1 cellular context compared by ENCODE assay signal in the genomic region with DNA sequence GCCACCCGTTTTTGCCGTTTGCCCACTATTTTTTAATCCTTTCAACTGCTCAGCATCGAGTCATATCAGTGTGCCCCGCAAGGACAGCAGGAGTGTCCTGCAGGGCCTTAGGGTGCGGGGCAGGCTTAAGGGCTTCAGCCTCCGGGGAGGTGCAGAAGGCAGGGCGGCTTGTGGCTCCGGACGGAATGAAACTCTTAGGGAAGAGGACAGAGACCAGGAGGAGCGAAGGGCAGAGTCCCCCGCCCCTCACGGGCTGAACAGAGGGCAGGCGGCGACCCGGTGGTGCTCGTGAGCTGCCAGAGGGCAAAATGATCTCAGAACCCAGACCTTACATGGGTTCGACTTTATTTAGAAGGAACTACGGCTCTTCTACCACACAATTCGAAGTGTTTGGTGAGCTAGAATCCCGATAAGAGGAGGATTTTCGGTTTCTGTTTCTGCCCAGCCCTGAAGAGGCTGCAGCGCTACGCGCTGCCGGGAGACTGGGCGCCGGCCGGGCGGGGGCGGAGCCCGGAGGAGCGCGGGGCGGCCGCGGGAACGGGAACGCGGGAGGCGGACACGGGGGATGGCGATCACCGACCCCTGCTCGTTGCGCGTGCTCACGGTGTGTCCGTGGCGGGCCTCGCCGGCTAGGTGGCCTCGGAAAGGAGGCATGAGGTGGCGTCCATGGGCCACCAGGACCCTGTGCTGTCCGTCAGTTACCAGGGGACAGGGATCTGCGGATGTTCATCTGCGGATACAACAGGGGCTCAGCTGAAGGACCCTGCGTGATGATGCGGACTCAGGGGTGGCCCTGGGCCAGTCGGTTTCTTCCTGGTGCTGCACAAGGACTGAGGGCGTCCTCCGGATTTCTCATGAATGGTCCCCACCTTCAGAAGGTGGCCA.
A peak's percentile ranks its signal among the peaks of the same experiment; 100 is the strongest.
TF ChIP-seq lines count a peak whose summit lies in the region.

No MANE protein-coding gene starts in this region.

TF ChIP-seq in HepG2, 621 proteins besides CTCF, POLR2A, EP300 and RAD21 (continued from another document and continues in another):
- no peak; the same call in none of the 2 replicates for TF ChIP-seq MED1 (CRISPR knock-in tag; IDR thresholded peaks at IDR 0.05)
- TF ChIP-seq, protein P1, sequence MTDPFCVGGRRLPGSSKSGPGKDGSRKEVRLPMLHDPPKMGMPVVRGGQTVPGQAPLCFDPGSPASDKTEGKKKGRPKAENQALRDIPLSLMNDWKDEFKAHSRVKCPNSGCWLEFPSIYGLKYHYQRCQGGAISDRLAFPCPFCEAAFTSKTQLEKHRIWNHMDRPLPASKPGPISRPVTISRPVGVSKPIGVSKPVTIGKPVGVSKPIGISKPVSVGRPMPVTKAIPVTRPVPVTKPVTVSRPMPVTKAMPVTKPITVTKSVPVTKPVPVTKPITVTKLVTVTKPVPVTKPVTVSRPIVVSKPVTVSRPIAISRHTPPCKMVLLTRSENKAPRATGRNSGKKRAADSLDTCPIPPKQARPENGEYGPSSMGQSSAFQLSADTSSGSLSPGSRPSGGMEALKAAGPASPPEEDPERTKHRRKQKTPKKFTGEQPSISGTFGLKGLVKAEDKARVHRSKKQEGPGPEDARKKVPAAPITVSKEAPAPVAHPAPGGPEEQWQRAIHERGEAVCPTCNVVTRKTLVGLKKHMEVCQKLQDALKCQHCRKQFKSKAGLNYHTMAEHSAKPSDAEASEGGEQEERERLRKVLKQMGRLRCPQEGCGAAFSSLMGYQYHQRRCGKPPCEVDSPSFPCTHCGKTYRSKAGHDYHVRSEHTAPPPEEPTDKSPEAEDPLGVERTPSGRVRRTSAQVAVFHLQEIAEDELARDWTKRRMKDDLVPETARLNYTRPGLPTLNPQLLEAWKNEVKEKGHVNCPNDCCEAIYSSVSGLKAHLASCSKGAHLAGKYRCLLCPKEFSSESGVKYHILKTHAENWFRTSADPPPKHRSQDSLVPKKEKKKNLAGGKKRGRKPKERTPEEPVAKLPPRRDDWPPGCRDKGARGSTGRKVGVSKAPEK (CRISPR knock-in tag; IDR thresholded peaks at IDR 0.05; ENCODE audit: borderline replicate concordance) = no peak; the same call in 1 of the 2 replicates
- TF ChIP-seq, protein P2, sequence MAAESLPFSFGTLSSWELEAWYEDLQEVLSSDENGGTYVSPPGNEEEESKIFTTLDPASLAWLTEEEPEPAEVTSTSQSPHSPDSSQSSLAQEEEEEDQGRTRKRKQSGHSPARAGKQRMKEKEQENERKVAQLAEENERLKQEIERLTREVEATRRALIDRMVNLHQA (CRISPR knock-in tag; IDR thresholded peaks at IDR 0.05) = no peak
- TF ChIP-seq ZNF263 (CRISPR knock-in tag; IDR thresholded peaks at IDR 0.05) = peak; percentile 81
- TF ChIP-seq CBX5 (CRISPR knock-in tag; IDR thresholded peaks at IDR 0.05; ENCODE audit: borderline replicate concordance) = 0 out of 2 replicates have a peak, but pooled peaks have one; percentile 41
- no peak for TF ChIP-seq MAF1 (CRISPR knock-in tag; IDR thresholded peaks at IDR 0.05; ENCODE audit: borderline replicate concordance)
- 0 out of 2 replicates have a peak, but pooled peaks have one; percentile 12 for TF ChIP-seq FOXP4 (CRISPR knock-in tag; IDR thresholded peaks at IDR 0.05)
- TF ChIP-seq ZNF644 (CRISPR knock-in tag; IDR thresholded peaks at IDR 0.05; ENCODE audit: low read depth) = no peak
- TF ChIP-seq ZNF615 (CRISPR knock-in tag; IDR thresholded peaks at IDR 0.05; ENCODE audit: borderline replicate concordance) = 0 out of 2 replicates have a peak, but pooled peaks have one; percentile 19
- TF ChIP-seq MATR3 (CRISPR knock-in tag; IDR thresholded peaks at IDR 0.05) = no peak
- no peak for TF ChIP-seq TCF7 (IDR thresholded peaks at IDR 0.05; ENCODE audit: low read depth)
- TF ChIP-seq CBFB (CRISPR knock-in tag; IDR thresholded peaks at IDR 0.05) = no peak
- TF ChIP-seq ATAD3A (CRISPR knock-in tag; IDR thresholded peaks at IDR 0.05) = no peak
- TF ChIP-seq ZZZ3 (CRISPR knock-in tag; IDR thresholded peaks at IDR 0.05; ENCODE audit: borderline replicate concordance) = no peak
- TF ChIP-seq KLF13 (CRISPR knock-in tag; IDR thresholded peaks at IDR 0.05) = peak; percentile 82; the same call in 1 of the 2 replicates
- TF ChIP-seq ZNF816 (CRISPR knock-in tag; IDR thresholded peaks at IDR 0.05; ENCODE audit: borderline replicate concordance) = no peak
- peak; percentile 78 for TF ChIP-seq ZGPAT (CRISPR knock-in tag; IDR thresholded peaks at IDR 0.05)
- peak; percentile 53; the same call in 1 of the 2 replicates for TF ChIP-seq MAZ (IDR thresholded peaks at IDR 0.05; ENCODE audit: borderline replicate concordance, low read depth, low read length)
- TF ChIP-seq MAZ (CRISPR knock-in tag; IDR thresholded peaks at IDR 0.05; ENCODE audit: low read depth) = peak; percentile 65
- no peak; the same call in 1 of the 2 replicates for TF ChIP-seq BHLHE40 (IDR thresholded peaks at IDR 0.05; ENCODE audit: low read length)
- no peak for TF ChIP-seq CENPX (CRISPR knock-in tag; IDR thresholded peaks at IDR 0.05)
- TF ChIP-seq, protein P3, sequence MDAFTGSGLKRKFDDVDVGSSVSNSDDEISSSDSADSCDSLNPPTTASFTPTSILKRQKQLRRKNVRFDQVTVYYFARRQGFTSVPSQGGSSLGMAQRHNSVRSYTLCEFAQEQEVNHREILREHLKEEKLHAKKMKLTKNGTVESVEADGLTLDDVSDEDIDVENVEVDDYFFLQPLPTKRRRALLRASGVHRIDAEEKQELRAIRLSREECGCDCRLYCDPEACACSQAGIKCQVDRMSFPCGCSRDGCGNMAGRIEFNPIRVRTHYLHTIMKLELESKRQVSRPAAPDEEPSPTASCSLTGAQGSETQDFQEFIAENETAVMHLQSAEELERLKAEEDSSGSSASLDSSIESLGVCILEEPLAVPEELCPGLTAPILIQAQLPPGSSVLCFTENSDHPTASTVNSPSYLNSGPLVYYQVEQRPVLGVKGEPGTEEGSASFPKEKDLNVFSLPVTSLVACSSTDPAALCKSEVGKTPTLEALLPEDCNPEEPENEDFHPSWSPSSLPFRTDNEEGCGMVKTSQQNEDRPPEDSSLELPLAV (CRISPR knock-in tag; conservative IDR thresholded peaks at IDR 0.05; ENCODE audit: low read depth) = no peak
- TF ChIP-seq PAX8 (CRISPR knock-in tag; IDR thresholded peaks at IDR 0.05; ENCODE audit: borderline replicate concordance) = no peak
- no peak for TF ChIP-seq RAD51 (IDR thresholded peaks at IDR 0.05; ENCODE audit: borderline replicate concordance)
- peak; percentile 10; the same call in 1 of the 2 replicates for TF ChIP-seq GFI1 (CRISPR knock-in tag; IDR thresholded peaks at IDR 0.05; ENCODE audit: borderline replicate concordance)
- TF ChIP-seq ZNF326 (CRISPR knock-in tag; IDR thresholded peaks at IDR 0.05; ENCODE audit: borderline replicate concordance) = no peak
- TF ChIP-seq NKX3-1 (CRISPR knock-in tag; IDR thresholded peaks at IDR 0.05) = no peak; the same call in none of the 2 replicates
- peak; percentile 60 for TF ChIP-seq AGO2 (optimal IDR thresholded peaks at IDR 0.05; ENCODE audit: low read depth, low read length)
- no peak for TF ChIP-seq HDAC6 (IDR thresholded peaks at IDR 0.05; ENCODE audit: low read depth, low read length)
- TF ChIP-seq KMT2B (CRISPR knock-in tag; IDR thresholded peaks at IDR 0.05) = peak; percentile 77; the same call in 1 of the 2 replicates
- TF ChIP-seq, protein P4, sequence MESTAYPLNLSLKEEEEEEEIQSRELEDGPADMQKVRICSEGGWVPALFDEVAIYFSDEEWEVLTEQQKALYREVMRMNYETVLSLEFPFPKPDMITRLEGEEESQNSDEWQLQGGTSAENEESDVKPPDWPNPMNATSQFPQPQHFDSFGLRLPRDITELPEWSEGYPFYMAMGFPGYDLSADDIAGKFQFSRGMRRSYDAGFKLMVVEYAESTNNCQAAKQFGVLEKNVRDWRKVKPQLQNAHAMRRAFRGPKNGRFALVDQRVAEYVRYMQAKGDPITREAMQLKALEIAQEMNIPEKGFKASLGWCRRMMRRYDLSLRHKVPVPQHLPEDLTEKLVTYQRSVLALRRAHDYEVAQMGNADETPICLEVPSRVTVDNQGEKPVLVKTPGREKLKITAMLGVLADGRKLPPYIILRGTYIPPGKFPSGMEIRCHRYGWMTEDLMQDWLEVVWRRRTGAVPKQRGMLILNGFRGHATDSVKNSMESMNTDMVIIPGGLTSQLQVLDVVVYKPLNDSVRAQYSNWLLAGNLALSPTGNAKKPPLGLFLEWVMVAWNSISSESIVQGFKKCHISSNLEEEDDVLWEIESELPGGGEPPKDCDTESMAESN (CRISPR knock-in tag; conservative IDR thresholded peaks at IDR 0.05) = peak; percentile 36; the same call in 1 of the 2 replicates
- TF ChIP-seq HBP1 (CRISPR knock-in tag; IDR thresholded peaks at IDR 0.05; ENCODE audit: low read depth) = no peak
- peak; percentile 68 for TF ChIP-seq ATF7-NPFF (CRISPR knock-in tag; IDR thresholded peaks at IDR 0.05; ENCODE audit: low read depth)
- TF ChIP-seq CCDC6 (CRISPR knock-in tag; IDR thresholded peaks at IDR 0.05) = no peak
- no peak for TF ChIP-seq SIX4 (CRISPR knock-in tag; IDR thresholded peaks at IDR 0.05)
- 0 out of 2 replicates have a peak, but pooled peaks have one; percentile 65 for TF ChIP-seq ZNF567 (CRISPR knock-in tag; IDR thresholded peaks at IDR 0.05; ENCODE audit: borderline replicate concordance)
- TF ChIP-seq NFRKB (IDR thresholded peaks at IDR 0.05) = no peak
- TF ChIP-seq, protein P5, sequence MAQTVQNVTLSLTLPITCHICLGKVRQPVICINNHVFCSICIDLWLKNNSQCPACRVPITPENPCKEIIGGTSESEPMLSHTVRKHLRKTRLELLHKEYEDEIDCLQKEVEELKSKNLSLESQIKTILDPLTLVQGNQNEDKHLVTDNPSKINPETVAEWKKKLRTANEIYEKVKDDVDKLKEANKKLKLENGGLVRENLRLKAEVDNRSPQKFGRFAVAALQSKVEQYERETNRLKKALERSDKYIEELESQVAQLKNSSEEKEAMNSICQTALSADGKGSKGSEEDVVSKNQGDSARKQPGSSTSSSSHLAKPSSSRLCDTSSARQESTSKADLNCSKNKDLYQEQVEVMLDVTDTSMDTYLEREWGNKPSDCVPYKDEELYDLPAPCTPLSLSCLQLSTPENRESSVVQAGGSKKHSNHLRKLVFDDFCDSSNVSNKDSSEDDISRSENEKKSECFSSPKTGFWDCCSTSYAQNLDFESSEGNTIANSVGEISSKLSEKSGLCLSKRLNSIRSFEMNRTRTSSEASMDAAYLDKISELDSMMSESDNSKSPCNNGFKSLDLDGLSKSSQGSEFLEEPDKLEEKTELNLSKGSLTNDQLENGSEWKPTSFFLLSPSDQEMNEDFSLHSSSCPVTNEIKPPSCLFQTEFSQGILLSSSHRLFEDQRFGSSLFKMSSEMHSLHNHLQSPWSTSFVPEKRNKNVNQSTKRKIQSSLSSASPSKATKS (CRISPR knock-in tag; IDR thresholded peaks at IDR 0.05) = no peak
- TF ChIP-seq, protein P6, sequence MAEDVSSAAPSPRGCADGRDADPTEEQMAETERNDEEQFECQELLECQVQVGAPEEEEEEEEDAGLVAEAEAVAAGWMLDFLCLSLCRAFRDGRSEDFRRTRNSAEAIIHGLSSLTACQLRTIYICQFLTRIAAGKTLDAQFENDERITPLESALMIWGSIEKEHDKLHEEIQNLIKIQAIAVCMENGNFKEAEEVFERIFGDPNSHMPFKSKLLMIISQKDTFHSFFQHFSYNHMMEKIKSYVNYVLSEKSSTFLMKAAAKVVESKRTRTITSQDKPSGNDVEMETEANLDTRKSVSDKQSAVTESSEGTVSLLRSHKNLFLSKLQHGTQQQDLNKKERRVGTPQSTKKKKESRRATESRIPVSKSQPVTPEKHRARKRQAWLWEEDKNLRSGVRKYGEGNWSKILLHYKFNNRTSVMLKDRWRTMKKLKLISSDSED (CRISPR knock-in tag; IDR thresholded peaks at IDR 0.05) = no peak
- peak; percentile 55 for TF ChIP-seq ZBTB38 (CRISPR knock-in tag; IDR thresholded peaks at IDR 0.05)
- TF ChIP-seq, protein P7, sequence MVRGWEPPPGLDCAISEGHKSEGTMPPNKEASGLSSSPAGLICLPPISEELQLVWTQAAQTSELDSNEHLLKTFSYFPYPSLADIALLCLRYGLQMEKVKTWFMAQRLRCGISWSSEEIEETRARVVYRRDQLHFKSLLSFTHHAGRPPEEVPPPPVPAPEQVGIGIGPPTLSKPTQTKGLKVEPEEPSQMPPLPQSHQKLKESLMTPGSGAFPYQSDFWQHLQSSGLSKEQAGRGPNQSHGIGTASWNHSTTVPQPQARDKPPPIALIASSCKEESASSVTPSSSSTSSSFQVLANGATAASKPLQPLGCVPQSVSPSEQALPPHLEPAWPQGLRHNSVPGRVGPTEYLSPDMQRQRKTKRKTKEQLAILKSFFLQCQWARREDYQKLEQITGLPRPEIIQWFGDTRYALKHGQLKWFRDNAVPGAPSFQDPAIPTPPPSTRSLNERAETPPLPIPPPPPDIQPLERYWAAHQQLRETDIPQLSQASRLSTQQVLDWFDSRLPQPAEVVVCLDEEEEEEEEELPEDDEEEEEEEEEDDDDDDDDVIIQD (CRISPR knock-in tag; IDR thresholded peaks at IDR 0.05; ENCODE audit: low read depth) = no peak
- no peak for TF ChIP-seq SP140L (CRISPR knock-in tag; IDR thresholded peaks at IDR 0.05; ENCODE audit: borderline replicate concordance)
